Comparison of ENCODE assay signal across 6 cellular contexts in the genomic region with DNA sequence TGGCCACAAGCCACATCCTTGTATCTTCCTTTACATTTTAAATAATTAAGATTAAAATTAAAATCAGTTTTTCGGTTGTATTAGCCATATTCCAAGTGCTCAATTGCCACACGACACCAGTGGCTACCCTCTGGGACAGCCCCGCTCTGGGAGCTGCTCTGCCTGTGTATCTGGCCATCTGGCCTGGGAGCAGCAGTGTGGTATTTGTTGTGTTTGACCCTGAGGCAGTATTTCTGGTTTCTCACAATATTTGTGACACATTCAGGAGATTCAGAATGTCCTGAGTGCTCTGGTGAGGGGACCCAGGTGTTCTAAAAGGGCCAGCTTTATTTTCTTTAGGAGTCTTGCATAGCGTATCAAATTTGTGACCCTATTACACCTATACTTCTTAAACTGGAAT.
"Had no signal": no experiment of that assay in that cellular context is flagged by ENCODE, and none has a peak within 500 bp of the region (broad histone marks: within the 10 kb centered on the region; RNA-seq: fewer than 3 reads in every experiment).

No MANE protein-coding gene starts in this region.

- DNase-seq: IMR-90, KBM-7 had no signal

- H3K4me3 ChIP-seq: K562 had no signal

- H3K36me3 Mint-ChIP-seq: IgD-negative memory B cell had no signal

- H3K27me3 Mint-ChIP-seq: IgD-negative memory B cell had no signal

- H3K27ac Mint-ChIP-seq: IgD-negative memory B cell had no signal

- H3K4me3 Mint-ChIP-seq: IgD-negative memory B cell had no signal

- H3K27ac ChIP-seq: HL-60 had no signal

- ATAC-seq: HepG2, K562 had no signal

- H3K4me1 Mint-ChIP-seq: IgD-negative memory B cell had no signal
